ENCODE assay signal across 24 cellular contexts in the genomic region with DNA sequence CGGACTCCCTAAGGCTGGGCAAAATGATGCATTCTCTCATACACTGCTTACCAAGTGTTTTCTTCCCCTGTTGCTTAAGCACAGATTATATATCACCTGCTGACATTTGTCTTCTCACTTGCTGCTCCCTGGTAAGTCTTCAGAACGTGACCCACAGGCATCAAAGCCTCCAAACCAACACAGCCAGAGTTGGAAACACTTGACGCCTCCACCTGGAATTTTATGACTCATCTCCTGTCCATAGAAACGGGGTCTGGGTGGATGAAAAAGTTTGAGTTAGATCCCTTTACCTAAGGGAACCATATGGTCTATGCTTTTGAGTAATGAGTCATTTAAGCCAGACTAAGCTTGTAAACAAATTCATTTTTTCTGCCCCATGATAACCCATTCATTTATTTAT.
DNase-seq lines count a peak whose midpoint lies in the region; ATAC-seq and TF ChIP-seq lines count a peak whose summit lies in the region.
"Had no signal": no experiment of that assay in that cellular context is flagged by ENCODE, and none has a peak within 500 bp of the region (broad histone marks: within the 10 kb centered on the region; RNA-seq: fewer than 3 reads in every experiment).

No MANE protein-coding gene starts in this region.

- H3K27ac ChIP-seq in breast epithelium (no peak overlapping the region), foreskin keratinocyte (no peak overlapping the region), caudate nucleus (ENCODE audit: low read depth, low read length) (no peak overlapping the region)
- H3K27ac ChIP-seq: A549, ascending aorta, skin epidermis, upper lobe of left lung had no signal

- H3K36me3 Mint-ChIP-seq in MCF 10A (ENCODE audit: insufficient read depth, unreplicated experiment), result no peaks in the 10 kb centered on the region
- no peaks in the 10 kb centered on the region for H3K36me3 Mint-ChIP-seq in activated naive CD4-positive, alpha-beta T cell treated with anti-CD3 and anti-CD28 coated beads, Interleukin-2, amount 10 ng/mL, durations not matched to agents 7 days and 5 days

- H3K9me3 Mint-ChIP-seq in MCF 10A (ENCODE audit: unreplicated experiment), result peaks cover 11% of the 10 kb centered on the region
- peaks cover 14% of the 10 kb centered on the region for H3K9me3 Mint-ChIP-seq in activated naive CD4-positive, alpha-beta T cell treated with anti-CD3 and anti-CD28 coated beads, Interleukin-2, amount 10 ng/mL, durations not matched to agents 7 days and 5 days

- peaks cover 12 to 14% of the 10 kb centered on the region in 2 donors for H3K9me3 ChIP-seq in breast epithelium
- H3K9me3 ChIP-seq: A549, ascending aorta had no signal

- TF ChIP-seq CTCF in MCF 10A (IDR thresholded peaks at IDR 0.05; ENCODE audit: unreplicated experiment), result no peak
- no peak for TF ChIP-seq CTCF in breast epithelium (IDR thresholded peaks at IDR 0.05)
- TF ChIP-seq CTCF in foreskin keratinocyte (conservative IDR thresholded peaks at IDR 0.05), result no peak

- no peak overlapping the region for H3K4me3 Mint-ChIP-seq in MCF 10A (ENCODE audit: unreplicated experiment)
- H3K4me3 Mint-ChIP-seq in activated naive CD4-positive, alpha-beta T cell treated with anti-CD3 and anti-CD28 coated beads, Interleukin-2, amount 10 ng/mL, durations not matched to agents 7 days and 5 days, result no peak overlapping the region
- H3K4me3 Mint-ChIP-seq: activated CD8-positive, alpha-beta T cell treated with anti-CD3 and anti-CD28 coated beads for 36 hours; activated naive CD4-positive, alpha-beta T cell treated with anti-CD3 and anti-CD28 coated beads, Interleukin-2, amount 50 U/mL, for 24 hours; neural crest cell; stimulated activated naive CD8-positive, alpha-beta T cell treated with anti-CD3 and anti-CD28 coated beads, Interleukin-15, amount 100 ng/mL, for 72 hours; WTC11 had no signal

- POLR2A ChIA-PET in MCF 10A (lab: Yijun Ruan, JAX), result interaction anchor here (0.7 kb wide), 1 partner anchor 559 kb away, joined by 4 read pairs; no protein-coding TSS in a partner anchor

- no peak overlapping the region for H3K27ac Mint-ChIP-seq in MCF 10A (ENCODE audit: low read depth, unreplicated experiment)
- H3K27ac Mint-ChIP-seq in activated naive CD4-positive, alpha-beta T cell treated with anti-CD3 and anti-CD28 coated beads, Interleukin-2, amount 10 ng/mL, durations not matched to agents 7 days and 5 days, result no peak overlapping the region
- H3K27ac Mint-ChIP-seq: activated CD8-positive, alpha-beta T cell treated with anti-CD3 and anti-CD28 coated beads for 36 hours; activated naive CD4-positive, alpha-beta T cell treated with anti-CD3 and anti-CD28 coated beads, Interleukin-2, amount 50 U/mL, for 24 hours; progenitor cell of endocrine pancreas; stimulated activated naive CD8-positive, alpha-beta T cell treated with anti-CD3 and anti-CD28 coated beads, Interleukin-15, amount 100 ng/mL, for 72 hours; WTC11 had no signal

- H3K27me3 ChIP-seq in breast epithelium (no peaks in the 10 kb centered on the region), foreskin keratinocyte (no peaks in the 10 kb centered on the region)
- H3K27me3 ChIP-seq: ascending aorta, upper lobe of left lung had no signal

- CTCF ChIA-PET in MCF 10A (lab: Yijun Ruan, JAX), result interaction anchor here (0.7 kb wide), 1 partner anchor 230 kb away, joined by 3 read pairs; no protein-coding TSS in a partner anchor
- CTCF ChIA-PET in activated naive CD4-positive, alpha-beta T cell treated with anti-CD3 and anti-CD28 coated beads, Interleukin-2, amount 10 ng/mL, durations not matched to agents 7 days and 5 days (lab: Charles Lee), result no interaction called here

- H3K4me1 ChIP-seq in breast epithelium, result no peaks in the 10 kb centered on the region
- no peaks in the 10 kb centered on the region for H3K4me1 ChIP-seq in foreskin keratinocyte
- H3K4me1 ChIP-seq: A549, ascending aorta, upper lobe of left lung had no signal

- H3K36me3 ChIP-seq in breast epithelium, result no peaks in the 10 kb centered on the region
- H3K36me3 ChIP-seq: ascending aorta, upper lobe of left lung had no signal

- DNase-seq in MCF 10A (ENCODE audit: unreplicated experiment) (peak; percentile 77), breast epithelium (ENCODE audit: low spot score in 2 of 2) (no peak), RKO (ENCODE audit: low spot score) (peak; percentile 26), foreskin keratinocyte (peak; percentile 56 to 76), globus pallidus (ENCODE audit: low spot score) (no peak), SIG-M5 treated with dmso at 0.1 percent for 504 hours (lab: John Stamatoyannopoulos, UW; ENCODE audit: unreplicated experiment) (no peak), caudate nucleus (lab: John Stamatoyannopoulos, UW) (no peak)
- DNase-seq in activated naive CD4-positive, alpha-beta T cell treated with anti-CD3 and anti-CD28 coated beads, Interleukin-2, amount 10 ng/mL, durations not matched to agents 7 days and 5 days, result no peak
- DNase-seq: activated CD8-positive, alpha-beta T cell treated with anti-CD3 and anti-CD28 coated beads for 36 hours; activated T-cell treated with anti-CD3 and anti-CD28 coated beads, Interleukin-2, amount 50 U/mL, for 48 hours; DMS153; NCI-H1930; SHP77 treated with DMSO at 0.1 percent for 48 hours; stimulated activated CD4-positive, alpha-beta T cell treated with anti-CD3 and anti-CD28 coated beads, Interleukin-4, amount 100 ng/mL, for 1 hour; stimulated activated naive CD8-positive, alpha-beta T cell treated with anti-CD3 and anti-CD28 coated beads, Interleukin-15, amount 100 ng/mL, for 72 hours; T-helper 2 cell; upper lobe of left lung had no signal

- H3K27me3 Mint-ChIP-seq in MCF 10A (ENCODE audit: insufficient read depth, unreplicated experiment), result no peaks in the 10 kb centered on the region
- H3K27me3 Mint-ChIP-seq in activated naive CD4-positive, alpha-beta T cell treated with anti-CD3 and anti-CD28 coated beads, Interleukin-2, amount 10 ng/mL, durations not matched to agents 7 days and 5 days, result no peaks in the 10 kb centered on the region
- H3K27me3 Mint-ChIP-seq: progenitor cell of endocrine pancreas had no signal

- H3K4me1 Mint-ChIP-seq in MCF 10A (ENCODE audit: insufficient read depth, unreplicated experiment), result no peaks in the 10 kb centered on the region
- no peaks in the 10 kb centered on the region for H3K4me1 Mint-ChIP-seq in activated naive CD4-positive, alpha-beta T cell treated with anti-CD3 and anti-CD28 coated beads, Interleukin-2, amount 10 ng/mL, durations not matched to agents 7 days and 5 days
- H3K4me1 Mint-ChIP-seq: activated naive CD4-positive, alpha-beta T cell treated with anti-CD3 and anti-CD28 coated beads, Interleukin-2, amount 50 U/mL, for 24 hours; neural crest cell; stimulated activated naive CD8-positive, alpha-beta T cell treated with anti-CD3 and anti-CD28 coated beads, Interleukin-15, amount 100 ng/mL, for 72 hours; WTC11 had no signal

- no peak for TF ChIP-seq POLR2A in breast epithelium (IDR thresholded peaks at IDR 0.05)

- intact Hi-C loops in MCF 10A (cut with micrococcal nuclease) (no loop called here), breast epithelium (cut with DNase I; ENCODE audit: low total_unique reads) (no loop called here)

- H3K4me3 ChIP-seq in breast epithelium, result no peak overlapping the region
- H3K4me3 ChIP-seq: A549, ascending aorta, skin epidermis, upper lobe of left lung had no signal

- ATAC-seq in foreskin keratinocyte, result peak; percentile 78
- ATAC-seq: A549; activated CD8-positive, alpha-beta T cell treated with anti-CD3 and anti-CD28 coated beads for 36 hours; stimulated activated naive CD8-positive, alpha-beta T cell treated with anti-CD3 and anti-CD28 coated beads, Interleukin-15, amount 100 ng/mL, for 72 hours; WTC11 had no signal

- BruUV-seq in MCF 10A (replicated peaks; lab: Mats Ljungman, UMichigan), result no TSS peak

Comparison
In these comparisons a context has a peak if more than half of its experiments do, and no peak if none do; other contexts are left out.
1. DNase-seq: peak in MCF 10A (single experiment), RKO (single experiment) and foreskin keratinocyte (2 of 2); none in breast epithelium (0 of 2), globus pallidus (single experiment), activated naive CD4-positive, alpha-beta T cell treated with anti-CD3 and anti-CD28 coated beads, Interleukin-2, amount 10 ng/mL, durations not matched to agents 7 days and 5 days (single experiment), SIG-M5 treated with dmso at 0.1 percent for 504 hours (single experiment) and caudate nucleus (0 of 61).